ENCODE assay signal across 24 cellular contexts in the genomic region with DNA sequence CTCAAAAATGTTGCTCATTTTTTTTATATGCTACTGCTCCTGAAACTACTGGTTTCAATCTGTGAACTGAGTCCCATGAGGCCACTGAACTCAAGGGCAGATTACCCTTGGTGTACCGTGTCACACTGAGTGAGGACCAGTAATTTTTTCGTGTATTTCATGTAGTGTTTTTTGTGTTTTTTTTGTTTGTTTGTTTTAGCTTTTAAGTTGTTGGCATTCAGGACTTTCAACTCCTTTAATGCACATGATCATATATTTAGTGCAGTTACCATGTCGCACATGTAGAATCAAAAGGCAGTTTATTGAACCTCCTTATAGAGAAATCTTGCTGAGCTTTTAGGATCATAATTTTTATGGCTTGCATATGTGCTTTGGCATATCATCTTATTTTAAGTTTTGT.
"Had no signal": no experiment of that assay in that cellular context is flagged by ENCODE, and none has a peak within 500 bp of the region (broad histone marks: within the 10 kb centered on the region; RNA-seq: fewer than 3 reads in every experiment).

No MANE protein-coding gene starts in this region.

- H3K4me3 Mint-ChIP-seq: activated CD4-positive, alpha-beta memory T cell treated with anti-CD3 and anti-CD28 coated beads, Interleukin-2, amount 10 ng/mL, durations not matched to agents 7 days and 5 days; activated CD4-positive, alpha-beta T cell treated with anti-CD3 and anti-CD28 coated beads for 36 hours; activated CD4-positive, alpha-beta T cell treated with anti-CD3 and anti-CD28 coated beads, Interleukin-2, amount 10 ng/mL, durations not matched to agents 24 days and 14 days; activated naive CD4-positive, alpha-beta T cell treated with anti-CD3 and anti-CD28 coated beads for 36 hours; activated naive CD8-positive, alpha-beta T cell treated with anti-CD3 and anti-CD28 coated beads, Interleukin-2, amount 10 ng/mL, durations not matched to agents 7 days and 5 days; activated T-cell treated with anti-CD3 and anti-CD28 coated beads, Interleukin-2, amount 50 U/mL, for 4 hours; activated T-helper 17 cell treated with anti-CD3 and anti-CD28 coated beads, Interleukin-2, amount 50 U/mL, for 72 hours; brain had no signal

- H3K27me3 ChIP-seq: ascending aorta, breast epithelium, cardiac muscle cell, colonic mucosa had no signal

- H3K9me3 Mint-ChIP-seq: activated CD4-positive, alpha-beta memory T cell treated with anti-CD3 and anti-CD28 coated beads, Interleukin-2, amount 10 ng/mL, durations not matched to agents 7 days and 5 days; activated CD4-positive, alpha-beta T cell treated with anti-CD3 and anti-CD28 coated beads, Interleukin-2, amount 10 ng/mL, durations not matched to agents 24 days and 14 days; activated naive CD4-positive, alpha-beta T cell treated with anti-CD3 and anti-CD28 coated beads for 36 hours; activated naive CD4-positive, alpha-beta T cell treated with anti-CD3 and anti-CD28 coated beads, Interleukin-2, amount 50 U/mL, for 72 hours; activated naive CD8-positive, alpha-beta T cell treated with anti-CD3 and anti-CD28 coated beads, Interleukin-2, amount 10 ng/mL, durations not matched to agents 7 days and 5 days; activated T-cell treated with anti-CD3 and anti-CD28 coated beads, Interleukin-2, amount 50 U/mL, for 4 hours; activated T-helper 17 cell treated with anti-CD3 and anti-CD28 coated beads, Interleukin-2, amount 50 U/mL, for 72 hours; brain had no signal

- DNase-seq: activated CD4-positive, alpha-beta memory T cell treated with anti-CD3 and anti-CD28 coated beads, Interleukin-2, amount 10 ng/mL, durations not matched to agents 7 days and 5 days; activated CD4-positive, alpha-beta T cell treated with anti-CD3 and anti-CD28 coated beads for 36 hours; activated CD4-positive, alpha-beta T cell treated with anti-CD3 and anti-CD28 coated beads, Interleukin-2, amount 10 ng/mL, durations not matched to agents 24 days and 14 days; activated CD4-positive, alpha-beta T cell treated with anti-CD3 and anti-CD28 coated beads, Interleukin-2, amount 50 U/mL, for 4 hours; activated CD4-positive, CD25-positive, alpha-beta regulatory T cell; activated CD4-positive, CD25-positive, alpha-beta regulatory T cell treated with anti-CD3 and anti-CD28 coated beads, Interleukin-2, amount 50 U/mL, for 72 hours; activated effector memory CD4-positive, alpha-beta T cell treated with Interleukin-2 at 50 U/mL for 16 hours; activated gamma-delta T cell treated with Interleukin-2 at 50 U/mL for 16 hours; activated naive CD4-positive, alpha-beta T cell treated with anti-CD3 and anti-CD28 coated beads for 36 hours; activated naive CD8-positive, alpha-beta T cell treated with anti-CD3 and anti-CD28 coated beads, Interleukin-2, amount 10 ng/mL, durations not matched to agents 7 days and 5 days; activated T-cell treated with anti-CD3 and anti-CD28 coated beads, Interleukin-2, amount 50 U/mL, for 4 hours; central memory CD4-positive, alpha-beta T cell; cerebellar nuclear complex; colonic mucosa; effector CD8-positive, alpha-beta T cell; foreskin fibroblast; T-helper 2 cell had no signal

- H3K4me3 ChIP-seq: ascending aorta, breast epithelium, cardiac muscle cell, colonic mucosa had no signal

- H3K9me3 ChIP-seq: ascending aorta, breast epithelium, colonic mucosa had no signal

- H3K27me3 Mint-ChIP-seq: activated CD4-positive, alpha-beta memory T cell treated with anti-CD3 and anti-CD28 coated beads, Interleukin-2, amount 10 ng/mL, durations not matched to agents 7 days and 5 days; activated CD4-positive, alpha-beta T cell treated with anti-CD3 and anti-CD28 coated beads for 36 hours; activated CD4-positive, alpha-beta T cell treated with anti-CD3 and anti-CD28 coated beads, Interleukin-2, amount 10 ng/mL, durations not matched to agents 24 days and 14 days; activated naive CD8-positive, alpha-beta T cell treated with anti-CD3 and anti-CD28 coated beads, Interleukin-2, amount 10 ng/mL, durations not matched to agents 7 days and 5 days; activated T-helper 17 cell treated with anti-CD3 and anti-CD28 coated beads, Interleukin-2, amount 50 U/mL, for 72 hours; brain had no signal

- H3K27ac Mint-ChIP-seq: activated CD4-positive, alpha-beta memory T cell treated with anti-CD3 and anti-CD28 coated beads, Interleukin-2, amount 10 ng/mL, durations not matched to agents 7 days and 5 days; activated CD4-positive, alpha-beta T cell treated with anti-CD3 and anti-CD28 coated beads for 36 hours; activated CD4-positive, alpha-beta T cell treated with anti-CD3 and anti-CD28 coated beads, Interleukin-2, amount 10 ng/mL, durations not matched to agents 24 days and 14 days; activated naive CD4-positive, alpha-beta T cell treated with anti-CD3 and anti-CD28 coated beads for 36 hours; activated naive CD4-positive, alpha-beta T cell treated with anti-CD3 and anti-CD28 coated beads, Interleukin-2, amount 50 U/mL, for 72 hours; activated naive CD8-positive, alpha-beta T cell treated with anti-CD3 and anti-CD28 coated beads, Interleukin-2, amount 10 ng/mL, durations not matched to agents 7 days and 5 days; activated T-helper 17 cell treated with anti-CD3 and anti-CD28 coated beads, Interleukin-2, amount 50 U/mL, for 72 hours had no signal

- H3K27ac ChIP-seq: ascending aorta, breast epithelium, cardiac muscle cell, colonic mucosa had no signal

- H3K36me3 ChIP-seq: breast epithelium, cardiac muscle cell, colonic mucosa had no signal

- ATAC-seq: activated CD4-positive, alpha-beta T cell treated with anti-CD3 and anti-CD28 coated beads for 36 hours; activated naive CD4-positive, alpha-beta T cell treated with anti-CD3 and anti-CD28 coated beads, Interleukin-2, amount 50 U/mL, for 72 hours; activated T-cell treated with anti-CD3 and anti-CD28 coated beads, Interleukin-2, amount 50 U/mL, for 4 hours; activated T-helper 17 cell treated with anti-CD3 and anti-CD28 coated beads, Interleukin-2, amount 50 U/mL, for 72 hours; esophagus mucosa had no signal

- H3K4me1 Mint-ChIP-seq: activated CD4-positive, alpha-beta memory T cell treated with anti-CD3 and anti-CD28 coated beads, Interleukin-2, amount 10 ng/mL, durations not matched to agents 7 days and 5 days; activated CD4-positive, alpha-beta T cell treated with anti-CD3 and anti-CD28 coated beads, Interleukin-2, amount 10 ng/mL, durations not matched to agents 24 days and 14 days; activated naive CD8-positive, alpha-beta T cell treated with anti-CD3 and anti-CD28 coated beads, Interleukin-2, amount 10 ng/mL, durations not matched to agents 7 days and 5 days; activated T-helper 17 cell treated with anti-CD3 and anti-CD28 coated beads, Interleukin-2, amount 50 U/mL, for 72 hours had no signal

- H3K4me1 ChIP-seq: breast epithelium, colonic mucosa had no signal
